ENCODE assay signal across 8 cellular contexts in genomic region chr2:127479219-127479825, GRCh38. TPM values are rescaled to one million over a fixed set of nuclear protein-coding genes. Genes with fewer than 3 reads are reported as not detected.
DNase-seq lines count a peak whose midpoint lies in the region; ATAC-seq and TF ChIP-seq lines count a peak whose summit lies in the region.

No MANE protein-coding gene starts in this region.

- TF ChIP-seq CTCF in right lobe of liver (IDR thresholded peaks at IDR 0.05): peak; percentile 56 to 79 (median 72)

- ATAC-seq in right lobe of liver (peak; percentile 86 to 94 (median 92)), GM19035 (IDR thresholded peaks at IDR 0.05; ENCODE audit: unreplicated experiment) (no peak)

- H3K9me3 ChIP-seq in right lobe of liver: no peaks in the 10 kb centered on the region

- no peak for TF ChIP-seq POLR2A in right lobe of liver (IDR thresholded peaks at IDR 0.05)

- H3K36me3 ChIP-seq in right lobe of liver: peaks cover 3 to 28% (median 17%) of the 10 kb centered on the region in 4 donors

- peaks cover 0 to 19% (median 0%) of the 10 kb centered on the region in 4 donors for H3K4me1 ChIP-seq in right lobe of liver

- intact Hi-C loops in right lobe of liver (cut with DNase I): no loop called here

- peak; percentile 24 for DNase-seq in Daoy (ENCODE audit: low read depth)
- peak; percentile 54 for DNase-seq in HT1080 (ENCODE audit: low read depth)
- peak; percentile 63 for DNase-seq in NOMO-1 treated with DMSO at 0.1 percent for 48 hours (lab: John Stamatoyannopoulos, UW; ENCODE audit: unreplicated experiment)
- DNase-seq in cerebellum (ENCODE audit: low spot score): peak; percentile 47
- no peak for DNase-seq in right lobe of liver
- DNase-seq in ureter (ENCODE audit: low spot score): no peak
- no peak for DNase-seq in mesenteric fat pad (ENCODE audit: low spot score)

- H3K27ac ChIP-seq in right lobe of liver: no peak overlapping the region

- WGBS in right lobe of liver (ENCODE audit: insufficient coverage, low coverage, low lambda C conversion rate, missing lambda C conversion rate): 43% methylated on average over 5 of the region's 5 CpGs

- no peak overlapping the region for H3K4me3 ChIP-seq in right lobe of liver

- no peaks in the 10 kb centered on the region for H3K27me3 ChIP-seq in right lobe of liver

RNA-seq across cellular contexts. Expression of gene IWS1, which starts 47.0 kb away (rescaled TPM):
- 54.6 and 98.3 TPM in 2 replicates for total RNA-seq in Daoy (2014; rRNA removed; shearing (Covaris generic))
- total RNA-seq in HT1080 (2014; rRNA removed; shearing (Covaris generic)): 39.5 and 42.5 TPM in 2 replicates
- 34.4 and 40.4 TPM in 2 replicates for polyA plus RNA-seq in HT1080 (2015; cell fraction: cytosol; rRNA removed)
- polyA plus RNA-seq in HT1080 (2015; cell fraction: nucleus; rRNA removed): 57.3 and 65.7 TPM in 2 replicates
- total RNA-seq in cerebellum: 26.6 TPM
- 10 to 100 TPM; 15.7 to 27.9 (median 20.1) TPM for total RNA-seq in right lobe of liver
- 43.5 TPM for total RNA-seq in ureter
- 39.1 TPM for total RNA-seq in mesenteric fat pad

RNA-seq across cellular contexts. Expression of gene MYO7B, which starts 56.2 kb away (rescaled TPM):
- total RNA-seq in Daoy (2014; rRNA removed; shearing (Covaris generic)): 0.27 and 0.91 TPM in 2 replicates
- 1.1 and 1.3 TPM in 2 replicates for total RNA-seq in HT1080 (2014; rRNA removed; shearing (Covaris generic))
- 1.4 and 2.9 TPM in 2 replicates for polyA plus RNA-seq in HT1080 (2015; cell fraction: cytosol; rRNA removed)
- polyA plus RNA-seq in HT1080 (2015; cell fraction: nucleus; rRNA removed): 2.8 and 3.2 TPM in 2 replicates
- total RNA-seq in cerebellum (0.27 TPM), right lobe of liver (1 to 10 TPM in 2 of 6 experiments, under 1 TPM in 3, not detected in 1; 0.21 to 2.7 (median 0.37) TPM), ureter (0.78 TPM), mesenteric fat pad (2.1 TPM)

Comparison
In these comparisons a context has a peak if more than half of its experiments do, and no peak if none do; other contexts are left out.
1. DNase-seq: peak in Daoy (single experiment), HT1080 (single experiment), NOMO-1 treated with DMSO at 0.1 percent for 48 hours (single experiment) and cerebellum (single experiment); none in right lobe of liver (0 of 3), ureter (single experiment) and mesenteric fat pad (single experiment).